Comparison of ENCODE assay signal across 11 cellular contexts in genomic region chr17:1379930-1380313, GRCh38. TPM values are rescaled to one million over a fixed set of nuclear protein-coding genes. Genes with fewer than 3 reads are reported as not detected.
DNase-seq lines count a peak whose midpoint lies in the region; ATAC-seq and TF ChIP-seq lines count a peak whose summit lies in the region.
"Had no signal": no experiment of that assay in that cellular context is flagged by ENCODE, and none has a peak within 500 bp of the region (broad histone marks: within the 10 kb centered on the region; RNA-seq: fewer than 3 reads in every experiment).

No MANE protein-coding gene starts in this region.

- DNase-seq in CD14-positive monocyte (ENCODE audit: low spot score) (no peak), SHP77 (lab: John Stamatoyannopoulos, UW) (no peak), NCI-H2196 (lab: John Stamatoyannopoulos, UW; ENCODE audit: unreplicated experiment) (no peak), PC-3 (no peak)
- DNase-seq: hippocampal formation, NCI-H187 treated with DMSO at 0.1 percent for 48 hours, pancreas had no signal

- ATAC-seq in GM21360 (IDR thresholded peaks at IDR 0.05; ENCODE audit: unreplicated experiment) = peak; percentile 54
- no peak for ATAC-seq in HG03469 (IDR thresholded peaks at IDR 0.05; ENCODE audit: unreplicated experiment)
- ATAC-seq in PC-3 = no peak

- no peak overlapping the region for H3K4me3 Mint-ChIP-seq in CD14-positive monocyte
- H3K4me3 Mint-ChIP-seq in activated naive CD8-positive, alpha-beta T cell = peak overlapping the region; percentile 72

- CTCF ChIA-PET in PC-3 (lab: Charles Lee) = no interaction called here

- peaks cover 76% of the 10 kb centered on the region for H3K4me1 ChIP-seq in muscle layer of colon (ENCODE audit: insufficient read depth, low read length)
- H3K4me1 ChIP-seq in PC-3 (ENCODE audit: insufficient read depth, low read length) = peaks cover 4% of the 10 kb centered on the region; the same call in 1 of the 2 replicates

- no TSS peak for BruUV-seq in PC-3 (replicated peaks; lab: Mats Ljungman, UMichigan)

- POLR2A ChIA-PET in PC-3 (lab: Charles Lee; ENCODE audit: unreplicated experiment) = no interaction called here

- H3K9me2 ChIP-seq in PC-3 (replicated peaks; ENCODE audit: low read length) = no peaks in the 10 kb centered on the region

- H3K27ac Mint-ChIP-seq in CD14-positive monocyte = peak overlapping the region in 6 of 7 donors; percentile 8 to 78 (median 22)
- peak overlapping the region; percentile 59 for H3K27ac Mint-ChIP-seq in activated naive CD8-positive, alpha-beta T cell

- H3K9me3 ChIP-seq in muscle layer of colon (ENCODE audit: low read length) (no peaks in the 10 kb centered on the region), PC-3 (ENCODE audit: low read length) (no peaks in the 10 kb centered on the region)
- H3K9me3 ChIP-seq: pancreas had no signal

- H3K36me3 ChIP-seq in muscle layer of colon (ENCODE audit: insufficient read depth, low read length) (no peaks in the 10 kb centered on the region), PC-3 (ENCODE audit: low read depth, low read length) (peaks cover 12% of the 10 kb centered on the region; the same call in 1 of the 2 replicates)
- H3K36me3 ChIP-seq: pancreas had no signal

- no peaks in the 10 kb centered on the region for H3F3A ChIP-seq in PC-3 (ENCODE audit: low read length, unreplicated experiment)

- H3K36me3 Mint-ChIP-seq in CD14-positive monocyte = peaks cover 5 to 41% of the 10 kb centered on the region in 2 donors
- peaks cover 2% of the 10 kb centered on the region for H3K36me3 Mint-ChIP-seq in activated naive CD8-positive, alpha-beta T cell

- peak overlapping the region; percentile 1 for H3K27ac ChIP-seq in muscle layer of colon (ENCODE audit: low read depth, low read length)
- no peak overlapping the region for H3K27ac ChIP-seq in PC-3 (ENCODE audit: low read length)
- H3K27ac ChIP-seq: pancreas had no signal

- peak overlapping the region in 1 of 2 donors; percentile 20 for H3K4me3 ChIP-seq in muscle layer of colon (ENCODE audit: low read depth in 1 of 2, low read length in 2 of 2)
- no peak overlapping the region for H3K4me3 ChIP-seq in PC-3 (ENCODE audit: low read length)
- H3K4me3 ChIP-seq: pancreas had no signal

- H3K79me2 ChIP-seq in PC-3 (ENCODE audit: low read length) = peaks cover 100% of the 10 kb centered on the region

- no peaks in the 10 kb centered on the region for H3K9me3 Mint-ChIP-seq in CD14-positive monocyte
- H3K9me3 Mint-ChIP-seq in activated naive CD8-positive, alpha-beta T cell (ENCODE audit: low read depth) = no peaks in the 10 kb centered on the region

- TF ChIP-seq CTCF in CD14-positive monocyte (IDR thresholded peaks at IDR 0.05) (no peak), PC-3 (conservative IDR thresholded peaks at IDR 0.05; ENCODE audit: low read depth, low read length) (no peak)

- H2AFZ ChIP-seq in PC-3 (ENCODE audit: low read length) = no peak overlapping the region

- intact Hi-C loops in CD14-positive monocyte (cut with micrococcal nuclease) (no loop called here), PC-3 (cut with micrococcal nuclease) (no loop called here)

- no peaks in the 10 kb centered on the region for H3K27me3 Mint-ChIP-seq in CD14-positive monocyte (ENCODE audit: low read depth in 3 of 3)
- no peaks in the 10 kb centered on the region for H3K27me3 Mint-ChIP-seq in activated naive CD8-positive, alpha-beta T cell

- no peak overlapping the region for H3K4me2 ChIP-seq in PC-3 (ENCODE audit: low read length)

- peaks cover 50% of the 10 kb centered on the region for H3K4me1 Mint-ChIP-seq in CD14-positive monocyte
- peaks cover 72% of the 10 kb centered on the region for H3K4me1 Mint-ChIP-seq in activated naive CD8-positive, alpha-beta T cell (ENCODE audit: low read depth)

- no peak overlapping the region for H3K9ac ChIP-seq in muscle layer of colon (ENCODE audit: low read length)
- H3K9ac ChIP-seq in PC-3 (ENCODE audit: low read length) = no peak overlapping the region

- H4K20me1 ChIP-seq in PC-3 (ENCODE audit: low read length) = peaks cover 88% of the 10 kb centered on the region

- H3K27me3 ChIP-seq in muscle layer of colon (ENCODE audit: control insufficient read depth in 1 of 2, insufficient read depth in 2 of 2, low read length in 2 of 2) (no peaks in the 10 kb centered on the region), PC-3 (ENCODE audit: low read length) (no peaks in the 10 kb centered on the region)
- H3K27me3 ChIP-seq: pancreas had no signal

RNA-seq across cellular contexts. Expression of gene YWHAE, which starts 20.1 kb away (rescaled TPM):
- 100 to 1,000 TPM; 168 to 185 TPM for polyA plus RNA-seq in CD14-positive monocyte
- 210 and 342 TPM in 2 replicates for total RNA-seq in PC-3 (2014; rRNA removed)
